Comparison of ENCODE assay signal across 19 cellular contexts in the genomic region with DNA sequence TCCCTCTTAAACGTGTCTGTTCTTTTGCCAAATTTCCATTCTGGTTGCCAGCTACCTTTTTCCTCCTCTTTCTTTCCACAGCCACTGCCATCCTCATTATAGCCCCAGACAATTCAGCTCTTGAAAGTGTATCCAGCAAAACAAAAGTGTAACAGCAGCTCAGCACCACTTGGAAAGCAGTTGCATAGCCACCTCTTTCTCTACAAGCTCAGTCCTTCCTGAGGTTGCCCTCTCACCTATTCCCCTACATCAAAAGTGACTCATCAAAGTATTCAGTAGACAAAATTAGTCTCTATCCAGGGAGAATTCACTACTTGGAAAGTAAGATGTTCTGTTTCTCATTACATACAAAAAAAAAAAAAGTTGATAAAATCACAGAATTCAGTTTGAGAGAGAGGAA. TPM values are rescaled to one million over a fixed set of nuclear protein-coding genes. Genes with fewer than 3 reads are reported as not detected.
"Had no signal": no experiment of that assay in that cellular context is flagged by ENCODE, and none has a peak within 500 bp of the region (broad histone marks: within the 10 kb centered on the region; RNA-seq: fewer than 3 reads in every experiment).

No MANE protein-coding gene starts in this region.

- H3K36me3 ChIP-seq: gastroesophageal sphincter, heart right ventricle, spleen, stomach, upper lobe of right lung had no signal

- H3K27ac ChIP-seq: dorsolateral prefrontal cortex, gastroesophageal sphincter, heart right ventricle, spleen, stomach, testis, upper lobe of right lung had no signal

- H3K9me3 ChIP-seq: testis, upper lobe of right lung had no signal

- H3K27me3 ChIP-seq: gastroesophageal sphincter, spleen, stomach, testis had no signal

- H3K4me1 ChIP-seq: gastroesophageal sphincter, heart right ventricle, spleen, stomach, testis, upper lobe of right lung had no signal

- FAIRE-seq: astrocyte, TTC549 had no signal

- DNase-seq: activated B cell treated with CpG ODN at 0.5 μM for 24 hours; activated CD4-positive, alpha-beta T cell treated with anti-CD3 and anti-CD28 coated beads, Interleukin-2, amount 10 ng/mL, durations not matched to agents 7 days and 5 days; activated CD8-positive, alpha-beta memory T cell treated with anti-CD3 and anti-CD28 coated beads, Interleukin-2, amount 50 U/mL, for 48 hours; dorsolateral prefrontal cortex; endodermal cell; heart right ventricle; nephron progenitor cell; spleen; stomach; T-helper 17 cell; testis; upper lobe of right lung had no signal

- H3K4me3 ChIP-seq: dorsolateral prefrontal cortex, gastroesophageal sphincter, heart right ventricle, spleen, stomach, testis, upper lobe of right lung had no signal

RNA-seq across cellular contexts. Expression of a gene that starts 57.3 kb away (rescaled TPM):
- total RNA-seq: activated B cell treated with CpG ODN at 0.5 μM for 24 hours; activated CD4-positive, alpha-beta T cell treated with anti-CD3 and anti-CD28 coated beads, Interleukin-2, amount 10 ng/mL, durations not matched to agents 7 days and 5 days; activated T-helper 1 cell treated with anti-CD3 and anti-CD28 coated beads, Interleukin-12 subunit alpha, Interleukin-12 subunit beta, Interleukin-2, Interleukin-4 antibody, amounts not matched to agents 30 ng/mL and 10 ng/mL and 1 ng/mL, durations not matched to agents 14 hours and 24 hours and 36 hours; astrocyte; dorsolateral prefrontal cortex; epithelial cell of proximal tubule; gastroesophageal sphincter; mesothelial cell of epicardium; osteoblast; T-helper 17 cell; testis; upper lobe of right lung had no signal

RNA-seq across cellular contexts. Expression of a gene that starts 57.4 kb away (rescaled TPM):
- total RNA-seq: activated B cell treated with CpG ODN at 0.5 μM for 24 hours; activated T-helper 1 cell treated with anti-CD3 and anti-CD28 coated beads, Interleukin-12 subunit alpha, Interleukin-12 subunit beta, Interleukin-2, Interleukin-4 antibody, amounts not matched to agents 30 ng/mL and 10 ng/mL and 1 ng/mL, durations not matched to agents 14 hours and 24 hours and 36 hours; heart right ventricle; osteoblast; T-helper 17 cell had no signal
